In genomic region chr12:12604790-12605189, GRCh38 we compare ENCODE assay signal across 1 cellular context.
TF ChIP-seq lines count a peak whose summit lies in the region.

No MANE protein-coding gene starts in this region.

TF ChIP-seq in GM23338, 12 proteins besides CTCF, POLR2A, EP300 and RAD21:
- TF ChIP-seq, protein P1, sequence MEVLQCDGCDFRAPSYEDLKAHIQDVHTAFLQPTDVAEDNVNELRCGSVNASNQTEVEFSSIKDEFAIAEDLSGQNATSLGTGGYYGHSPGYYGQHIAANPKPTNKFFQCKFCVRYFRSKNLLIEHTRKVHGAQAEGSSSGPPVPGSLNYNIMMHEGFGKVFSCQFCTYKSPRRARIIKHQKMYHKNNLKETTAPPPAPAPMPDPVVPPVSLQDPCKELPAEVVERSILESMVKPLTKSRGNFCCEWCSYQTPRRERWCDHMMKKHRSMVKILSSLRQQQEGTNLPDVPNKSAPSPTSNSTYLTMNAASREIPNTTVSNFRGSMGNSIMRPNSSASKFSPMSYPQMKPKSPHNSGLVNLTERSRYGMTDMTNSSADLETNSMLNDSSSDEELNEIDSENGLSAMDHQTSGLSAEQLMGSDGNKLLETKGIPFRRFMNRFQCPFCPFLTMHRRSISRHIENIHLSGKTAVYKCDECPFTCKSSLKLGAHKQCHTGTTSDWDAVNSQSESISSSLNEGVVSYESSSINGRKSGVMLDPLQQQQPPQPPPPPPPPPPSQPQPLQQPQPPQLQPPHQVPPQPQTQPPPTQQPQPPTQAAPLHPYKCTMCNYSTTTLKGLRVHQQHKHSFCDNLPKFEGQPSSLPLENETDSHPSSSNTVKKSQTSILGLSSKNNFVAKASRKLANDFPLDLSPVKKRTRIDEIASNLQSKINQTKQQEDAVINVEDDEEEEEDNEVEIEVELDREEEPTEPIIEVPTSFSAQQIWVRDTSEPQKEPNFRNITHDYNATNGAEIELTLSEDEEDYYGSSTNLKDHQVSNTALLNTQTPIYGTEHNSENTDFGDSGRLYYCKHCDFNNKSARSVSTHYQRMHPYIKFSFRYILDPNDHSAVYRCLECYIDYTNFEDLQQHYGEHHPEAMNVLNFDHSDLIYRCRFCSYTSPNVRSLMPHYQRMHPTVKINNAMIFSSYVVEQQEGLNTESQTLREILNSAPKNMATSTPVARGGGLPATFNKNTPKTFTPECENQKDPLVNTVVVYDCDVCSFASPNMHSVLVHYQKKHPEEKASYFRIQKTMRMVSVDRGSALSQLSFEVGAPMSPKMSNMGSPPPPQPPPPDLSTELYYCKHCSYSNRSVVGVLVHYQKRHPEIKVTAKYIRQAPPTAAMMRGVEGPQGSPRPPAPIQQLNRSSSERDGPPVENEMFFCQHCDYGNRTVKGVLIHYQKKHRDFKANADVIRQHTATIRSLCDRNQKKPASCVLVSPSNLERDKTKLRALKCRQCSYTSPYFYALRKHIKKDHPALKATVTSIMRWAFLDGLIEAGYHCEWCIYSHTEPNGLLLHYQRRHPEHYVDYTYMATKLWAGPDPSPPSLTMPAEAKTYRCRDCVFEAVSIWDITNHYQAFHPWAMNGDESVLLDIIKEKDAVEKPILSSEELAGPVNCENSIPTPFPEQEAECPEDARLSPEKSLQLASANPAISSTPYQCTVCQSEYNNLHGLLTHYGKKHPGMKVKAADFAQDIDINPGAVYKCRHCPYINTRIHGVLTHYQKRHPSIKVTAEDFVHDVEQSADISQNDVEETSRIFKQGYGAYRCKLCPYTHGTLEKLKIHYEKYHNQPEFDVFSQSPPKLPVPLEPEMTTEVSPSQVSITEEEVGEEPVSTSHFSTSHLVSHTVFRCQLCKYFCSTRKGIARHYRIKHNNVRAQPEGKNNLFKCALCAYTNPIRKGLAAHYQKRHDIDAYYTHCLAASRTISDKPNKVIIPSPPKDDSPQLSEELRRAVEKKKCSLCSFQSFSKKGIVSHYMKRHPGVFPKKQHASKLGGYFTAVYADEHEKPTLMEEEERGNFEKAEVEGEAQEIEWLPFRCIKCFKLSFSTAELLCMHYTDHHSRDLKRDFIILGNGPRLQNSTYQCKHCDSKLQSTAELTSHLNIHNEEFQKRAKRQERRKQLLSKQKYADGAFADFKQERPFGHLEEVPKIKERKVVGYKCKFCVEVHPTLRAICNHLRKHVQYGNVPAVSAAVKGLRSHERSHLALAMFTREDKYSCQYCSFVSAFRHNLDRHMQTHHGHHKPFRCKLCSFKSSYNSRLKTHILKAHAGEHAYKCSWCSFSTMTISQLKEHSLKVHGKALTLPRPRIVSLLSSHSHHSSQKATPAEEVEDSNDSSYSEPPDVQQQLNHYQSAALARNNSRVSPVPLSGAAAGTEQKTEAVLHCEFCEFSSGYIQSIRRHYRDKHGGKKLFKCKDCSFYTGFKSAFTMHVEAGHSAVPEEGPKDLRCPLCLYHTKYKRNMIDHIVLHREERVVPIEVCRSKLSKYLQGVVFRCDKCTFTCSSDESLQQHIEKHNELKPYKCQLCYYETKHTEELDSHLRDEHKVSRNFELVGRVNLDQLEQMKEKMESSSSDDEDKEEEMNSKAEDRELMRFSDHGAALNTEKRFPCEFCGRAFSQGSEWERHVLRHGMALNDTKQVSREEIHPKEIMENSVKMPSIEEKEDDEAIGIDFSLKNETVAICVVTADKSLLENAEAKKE (CRISPR knock-in tag; IDR thresholded peaks at IDR 0.05): no peak
- TF ChIP-seq EZH2phosphoT487 (IDR thresholded peaks at IDR 0.05; ENCODE audit: unreplicated experiment) (no peak), ZNF114 (CRISPR knock-in tag; IDR thresholded peaks at IDR 0.05) (no peak), NANOG (IDR thresholded peaks at IDR 0.05; ENCODE audit: borderline replicate concordance) (no peak)
TF ChIP-seq in GM23338: peak in this region for 0.
